In genomic region chr20:8386991-8387390, GRCh38 we compare ENCODE assay signal across 24 cellular contexts.
DNase-seq lines count a peak whose midpoint lies in the region; ATAC-seq, FAIRE-seq and TF ChIP-seq lines count a peak whose summit lies in the region.
"Had no signal": no experiment of that assay in that cellular context is flagged by ENCODE, and none has a peak within 500 bp of the region (broad histone marks: within the 10 kb centered on the region; RNA-seq: fewer than 3 reads in every experiment).

No MANE protein-coding gene starts in this region.

- H3K79me2 ChIP-seq in SK-N-SH (ENCODE audit: insufficient read depth) = peaks cover 5% of the 10 kb centered on the region

- H3K4me3 ChIP-seq in small intestine (ENCODE audit: low read depth in 1 of 2, low read length in 2 of 2) (no peak overlapping the region), SK-N-SH (ENCODE audit: low read depth in 2 of 2, low read length in 1 of 2) (no peak overlapping the region)

- H3K9ac ChIP-seq in SK-N-SH = no peak overlapping the region

- H3K27me3 ChIP-seq in small intestine (ENCODE audit: control insufficient read depth in 2 of 2, insufficient read depth in 2 of 2, low read length in 2 of 2) (no peaks in the 10 kb centered on the region), SK-N-SH (ENCODE audit: insufficient read depth) (no peaks in the 10 kb centered on the region)

- H3K27ac ChIP-seq in small intestine (ENCODE audit: low read depth in 1 of 2, low read length in 1 of 2) (peak overlapping the region in 1 of 2 donors; percentile 46), SK-N-SH (ENCODE audit: low read depth in 2 of 2, low read length in 1 of 2) (no peak overlapping the region), substantia nigra (ENCODE audit: low read depth, low read length, poor library complexity, severe bottlenecking) (no peak overlapping the region)

- ATAC-seq in natural killer cell (no peak), sciatic nerve (no peak)
- no peak for ATAC-seq in natural killer cell treated with Interleukin-12 subunit alpha and Interleukin-12 subunit beta and Interleukin-15 and Interleukin-18, amount 100 ng/mL, for 72 hours
- ATAC-seq in effector memory CD8-positive, alpha-beta T cell (replicated peaks) = no peak
- ATAC-seq: Panc1 had no signal

- H3K4me2 ChIP-seq in SK-N-SH = no peak overlapping the region

- H2AFZ ChIP-seq in SK-N-SH (ENCODE audit: low read depth) = no peak overlapping the region

- H3K27me3 Mint-ChIP-seq in natural killer cell (ENCODE audit: low read depth in 2 of 2) = no peaks in the 10 kb centered on the region
- no peaks in the 10 kb centered on the region for H3K27me3 Mint-ChIP-seq in natural killer cell treated with Interleukin-12 subunit alpha and Interleukin-12 subunit beta and Interleukin-15 and Interleukin-18, amount 100 ng/mL, for 72 hours
- H3K27me3 Mint-ChIP-seq in effector memory CD8-positive, alpha-beta T cell = no peaks in the 10 kb centered on the region

- TF ChIP-seq EP300 in SK-N-SH (IDR thresholded peaks at IDR 0.05; ENCODE audit: borderline replicate concordance in 1 of 2, low read depth in 1 of 2, low read length in 1 of 2) = no peak

- H3K4me1 ChIP-seq in small intestine (ENCODE audit: control insufficient read depth in 2 of 2, insufficient read depth in 1 of 2, low read depth in 1 of 2, low read length in 1 of 2) (no peaks in the 10 kb centered on the region), SK-N-SH (ENCODE audit: control insufficient read depth in 1 of 2, insufficient read depth in 2 of 2, low read depth in 1 of 2, low read length in 1 of 2) (peaks cover 14 to 22% of the 10 kb centered on the region in 2 experiments; a peak in 3 of 4 replicates)

- WGBS in small intestine, 3 donors = 8 to 51% (median 28%) methylated on average over 3 of the region's 3 CpGs
- WGBS in SK-N-SH (ENCODE audit: low lambda C conversion rate) = 73% methylated on average over 3 of the region's 3 CpGs

- no peaks in the 10 kb centered on the region for H3K9me3 ChIP-seq in small intestine (ENCODE audit: control insufficient read depth, low read depth)
- H3K9me3 ChIP-seq in SK-N-SH = no peaks in the 10 kb centered on the region

- CTCF ChIA-PET in SK-N-SH (lab: Yijun Ruan, JAX) = interaction anchor here (0.6 to 5.5 kb wide), 5 partner anchors 15 to 450 kb away, joined by 3 to 60 read pairs (median 4); no protein-coding TSS in a partner anchor

- H3K9me2 ChIP-seq in SK-N-SH = no peaks in the 10 kb centered on the region

- no peaks in the 10 kb centered on the region for H4K20me1 ChIP-seq in SK-N-SH (ENCODE audit: insufficient read depth)

- TF ChIP-seq CTCF in natural killer cell (IDR thresholded peaks at IDR 0.05) (no peak), SK-N-SH (IDR thresholded peaks at IDR 0.05) (no peak)

- DNase-seq in natural killer cell = no peak
- DNase-seq in natural killer cell treated with Interleukin-12 subunit alpha and Interleukin-12 subunit beta and Interleukin-15 and Interleukin-18, amount 100 ng/mL, for 72 hours (ENCODE audit: low spot score) = no peak
- DNase-seq in effector memory CD8-positive, alpha-beta T cell = no peak
- peak; percentile 53 for DNase-seq in small intestine
- DNase-seq in sciatic nerve (ENCODE audit: low spot score) = no peak
- DNase-seq in SK-N-SH = no peak
- no peak for DNase-seq in substantia nigra (lab: John Stamatoyannopoulos, UW)
- DNase-seq: CD4-positive, CD25-positive, alpha-beta regulatory T cell; COR-L47; DMS153; GDM1; GOT3; KBM-7; MM.1S; NCI-H1048; NCI-H1417 treated with DMSO at 0.1 percent for 48 hours; NCI-H187; NCI-H2107; NCI-H226; NCI-H510A treated with DMSO at 0.1 percent for 48 hours; NCI-H748 treated with DMSO at 0.1 percent for 48 hours; SIG-M5 had no signal

- no peak for FAIRE-seq in small intestine (lab: Jason Lieb, UNC)
- FAIRE-seq: A204.1 had no signal

- no peak for TF ChIP-seq RAD21 in SK-N-SH (IDR thresholded peaks at IDR 0.05; ENCODE audit: low read length)

- H3K27ac Mint-ChIP-seq in natural killer cell = peak overlapping the region; percentile 65 to 70
- peak overlapping the region in 1 of 2 donors; percentile 24 for H3K27ac Mint-ChIP-seq in natural killer cell treated with Interleukin-12 subunit alpha and Interleukin-12 subunit beta and Interleukin-15 and Interleukin-18, amount 100 ng/mL, for 72 hours
- peak overlapping the region; percentile 29 to 38 for H3K27ac Mint-ChIP-seq in effector memory CD8-positive, alpha-beta T cell
- H3K27ac Mint-ChIP-seq: CD4-positive, CD25-positive, alpha-beta regulatory T cell had no signal

- H3K4me3 Mint-ChIP-seq in natural killer cell = no peak overlapping the region
- no peak overlapping the region for H3K4me3 Mint-ChIP-seq in natural killer cell treated with Interleukin-12 subunit alpha and Interleukin-12 subunit beta and Interleukin-15 and Interleukin-18, amount 100 ng/mL, for 72 hours
- H3K4me3 Mint-ChIP-seq in effector memory CD8-positive, alpha-beta T cell = no peak overlapping the region
- H3K4me3 Mint-ChIP-seq: CD4-positive, CD25-positive, alpha-beta regulatory T cell had no signal

- intact Hi-C loops in natural killer cell (cut with micrococcal nuclease) = loop anchor here (10.0 kb wide), 1 partner anchor 342 kb away; no protein-coding TSS in a partner anchor
- intact Hi-C loops in sciatic nerve (cut with DNase I) = loop anchor here (10.0 kb wide), 1 partner anchor 252 kb away; the partner anchor contains the start of gene PLCB1

- H3K36me3 ChIP-seq in small intestine (ENCODE audit: control insufficient read depth in 2 of 2, insufficient read depth in 2 of 2, low read length in 2 of 2) = no peaks in the 10 kb centered on the region
- peaks cover 0 to 7% of the 10 kb centered on the region in 2 experiments for H3K36me3 ChIP-seq in SK-N-SH (replicated peaks in 1 of 2; ENCODE audit: control insufficient read depth in 1 of 2, insufficient read depth in 2 of 2, low read length in 1 of 2)

- no peaks in the 10 kb centered on the region for H3K9me3 Mint-ChIP-seq in natural killer cell
- no peaks in the 10 kb centered on the region for H3K9me3 Mint-ChIP-seq in natural killer cell treated with Interleukin-12 subunit alpha and Interleukin-12 subunit beta and Interleukin-15 and Interleukin-18, amount 100 ng/mL, for 72 hours
- no peaks in the 10 kb centered on the region for H3K9me3 Mint-ChIP-seq in effector memory CD8-positive, alpha-beta T cell

- H3F3A ChIP-seq in SK-N-SH (replicated peaks; ENCODE audit: insufficient read depth) = peaks cover 15% of the 10 kb centered on the region

- POLR2A ChIA-PET in SK-N-SH (lab: Yijun Ruan, JAX) = no interaction called here

- no peaks in the 10 kb centered on the region for H3K36me3 Mint-ChIP-seq in natural killer cell
- H3K36me3 Mint-ChIP-seq in natural killer cell treated with Interleukin-12 subunit alpha and Interleukin-12 subunit beta and Interleukin-15 and Interleukin-18, amount 100 ng/mL, for 72 hours = no peaks in the 10 kb centered on the region
- H3K36me3 Mint-ChIP-seq in effector memory CD8-positive, alpha-beta T cell (ENCODE audit: insufficient read depth) = peaks cover 7% of the 10 kb centered on the region
- H3K36me3 Mint-ChIP-seq: CD4-positive, CD25-positive, alpha-beta regulatory T cell had no signal

- H3K4me1 Mint-ChIP-seq in natural killer cell = peaks cover 21 to 41% of the 10 kb centered on the region in 2 donors
- peaks cover 17 to 23% of the 10 kb centered on the region in 2 donors for H3K4me1 Mint-ChIP-seq in natural killer cell treated with Interleukin-12 subunit alpha and Interleukin-12 subunit beta and Interleukin-15 and Interleukin-18, amount 100 ng/mL, for 72 hours (ENCODE audit: low read depth in 2 of 2)
- peaks cover 18 to 26% of the 10 kb centered on the region in 2 donors for H3K4me1 Mint-ChIP-seq in effector memory CD8-positive, alpha-beta T cell (ENCODE audit: low read depth in 2 of 2)
- H3K4me1 Mint-ChIP-seq: CD4-positive, CD25-positive, alpha-beta regulatory T cell had no signal

TF ChIP-seq in SK-N-SH, 30 proteins besides CTCF, POLR2A, EP300 and RAD21 (continues in another document):
- TF ChIP-seq RXRA (IDR thresholded peaks at IDR 0.05; ENCODE audit: borderline replicate concordance, low read depth) = no peak
- no peak for TF ChIP-seq TCF12 (IDR thresholded peaks at IDR 0.05)
- TF ChIP-seq FOSL2 (IDR thresholded peaks at IDR 0.05; ENCODE audit: borderline replicate concordance, low read depth) = no peak
- no peak for TF ChIP-seq ELF1 (IDR thresholded peaks at IDR 0.05)
- no peak for TF ChIP-seq SMC3 (IDR thresholded peaks at IDR 0.05; ENCODE audit: low read depth, low read length)
- TF ChIP-seq MXI1 (IDR thresholded peaks at IDR 0.05; ENCODE audit: low read depth, low read length) = no peak
- TF ChIP-seq TAF1 (IDR thresholded peaks at IDR 0.05; ENCODE audit: borderline replicate concordance, low read depth, low read length) = no peak
- TF ChIP-seq IRF3 (IDR thresholded peaks at IDR 0.05; ENCODE audit: low read depth, low read length) = no peak
- TF ChIP-seq NFIC (IDR thresholded peaks at IDR 0.05; ENCODE audit: borderline replicate concordance) = no peak
- TF ChIP-seq SIN3A (IDR thresholded peaks at IDR 0.05; ENCODE audit: borderline replicate concordance, low read depth, low read length) = no peak
- TF ChIP-seq EZH2phosphoT487 (IDR thresholded peaks at IDR 0.05; ENCODE audit: borderline replicate concordance, low read depth) = no peak
